ENCODE assay signal across 9 cellular contexts in genomic region chr4:87270144-87270543, GRCh38. TPM values are rescaled to one million over a fixed set of nuclear protein-coding genes. Genes with fewer than 3 reads are reported as not detected.
DNase-seq lines count a peak whose midpoint lies in the region; ATAC-seq and TF ChIP-seq lines count a peak whose summit lies in the region.
"Had no signal": no experiment of that assay in that cellular context is flagged by ENCODE, and none has a peak within 500 bp of the region (broad histone marks: within the 10 kb centered on the region; RNA-seq: fewer than 3 reads in every experiment).

No MANE protein-coding gene starts in this region.

- ATAC-seq in GM19395 (IDR thresholded peaks at IDR 0.05; ENCODE audit: unreplicated experiment) = no peak

- TF ChIP-seq CTCF in A673 (conservative IDR thresholded peaks at IDR 0.05; ENCODE audit: low read depth, low read length) = peak; percentile 66
- TF ChIP-seq CTCF in GM12874 (IDR thresholded peaks at IDR 0.05; ENCODE audit: insufficient read depth, low read depth, low read length) = 0 out of 2 replicates have a peak, but pooled peaks have one; percentile 5
- TF ChIP-seq CTCF in coronary artery (IDR thresholded peaks at IDR 0.05) = peak; percentile 14
- peak; percentile 40 to 53 (median 48) for TF ChIP-seq CTCF in nephron (IDR thresholded peaks at IDR 0.05; ENCODE audit: unreplicated experiment in 3 of 3)

- peaks cover 4% of the 10 kb centered on the region for H3K27me3 Mint-ChIP-seq in nephron (ENCODE audit: low read depth)

- no peaks in the 10 kb centered on the region for H3K4me1 ChIP-seq in A673 (ENCODE audit: insufficient read depth, low read length, poor library complexity, severe bottlenecking)

- peaks cover 9% of the 10 kb centered on the region for H3K4me1 Mint-ChIP-seq in nephron

- H3K27ac ChIP-seq in A673 (ENCODE audit: low read depth, low read length, poor library complexity, severe bottlenecking) (no peak overlapping the region), coronary artery (no peak overlapping the region)

- H3K36me3 Mint-ChIP-seq in nephron (ENCODE audit: low read depth) = no peaks in the 10 kb centered on the region

- H3K27me3 ChIP-seq in A673 (replicated peaks; ENCODE audit: insufficient read depth, low read depth, low read length, poor library complexity) = no peaks in the 10 kb centered on the region

- no peaks in the 10 kb centered on the region for H3K9me3 ChIP-seq in A673 (ENCODE audit: low read depth, low read length, poor library complexity, severe bottlenecking)

- H3K9me3 Mint-ChIP-seq in nephron = no peaks in the 10 kb centered on the region
- H3K9me3 Mint-ChIP-seq: stimulated activated naive CD8-positive, alpha-beta T cell treated with anti-CD3 and anti-CD28 coated beads, Interleukin-15, Interleukin-2, amounts not matched to agents 100 ng/mL and 50 ng/mL, for 24 hours had no signal

- H3K36me3 ChIP-seq in A673 (ENCODE audit: insufficient read depth, low read length, poor library complexity, severe bottlenecking) = no peaks in the 10 kb centered on the region

- intact Hi-C loops in A673 (cut with micrococcal nuclease; ENCODE audit: unreplicated experiment) = loop anchor here (2.0 to 10.0 kb wide), 2 partner anchors 195 to 575 kb away; no protein-coding TSS in a partner anchor

- no TSS peak for BruUV-seq in A673 (replicated peaks; lab: Mats Ljungman, UMichigan)

- CTCF ChIA-PET in A673 (lab: Charles Lee) = no interaction called here

- no peak overlapping the region for H3K27ac Mint-ChIP-seq in nephron
- H3K27ac Mint-ChIP-seq: stimulated activated naive CD8-positive, alpha-beta T cell treated with anti-CD3 and anti-CD28 coated beads, Interleukin-15, Interleukin-2, amounts not matched to agents 100 ng/mL and 50 ng/mL, for 24 hours had no signal

- POLR2A ChIA-PET in A673 (lab: Charles Lee; ENCODE audit: low non-redundant PET) = no interaction called here

- no peak overlapping the region for H3K4me3 Mint-ChIP-seq in nephron
- H3K4me3 Mint-ChIP-seq: stimulated activated naive CD8-positive, alpha-beta T cell treated with anti-CD3 and anti-CD28 coated beads, Interleukin-15, Interleukin-2, amounts not matched to agents 100 ng/mL and 50 ng/mL, for 24 hours had no signal

- peak; percentile 51 for DNase-seq in A673 (ENCODE audit: low spot score)
- DNase-seq in NCI-H460 (ENCODE audit: extremely low read depth, low read depth) = peak; percentile 38
- no peak for DNase-seq in coronary artery (ENCODE audit: low spot score)
- DNase-seq in GM19240 (ENCODE audit: insufficient read length, low spot score) = no peak
- no peak for DNase-seq in central memory CD4-positive, alpha-beta T cell

- H3K4me3 ChIP-seq in A673 (ENCODE audit: low read depth, low read length, poor library complexity, severe bottlenecking) = no peak overlapping the region
- no peak overlapping the region for H3K4me3 ChIP-seq in coronary artery

RNA-seq across cellular contexts. Expression of gene KLHL8, which starts 49.7 kb away (rescaled TPM):
- total RNA-seq in A673 (2021) = 14.8 and 15.4 TPM in 2 replicates
- 8.7 and 11.6 TPM in 2 replicates for total RNA-seq in NCI-H460 (2014; rRNA removed; shearing (Covaris generic))
- polyA plus RNA-seq in NCI-H460 (2014; cell fraction: nucleus; rRNA removed) = 4.6 and 6.9 TPM in 2 replicates

RNA-seq across cellular contexts. Expression of gene HSD17B13, which starts 52.5 kb away (rescaled TPM):
- not detected in 2 replicates for total RNA-seq in A673 (2021)
- total RNA-seq in NCI-H460 (2014; rRNA removed; shearing (Covaris generic)) = 0.17 and 0.20 TPM in 2 replicates
- 0.18 and 0.83 TPM in 2 replicates for polyA plus RNA-seq in NCI-H460 (2014; cell fraction: nucleus; rRNA removed)

Comparison
In these comparisons a context has a peak if more than half of its experiments do, and no peak if none do; other contexts are left out.
1. DNase-seq: peak in A673 (single experiment) and NCI-H460 (single experiment); none in coronary artery (single experiment), GM19240 (single experiment) and central memory CD4-positive, alpha-beta T cell (single experiment).
2. CTCF ChIP-seq: peak in every context shown above with its lines; median percentile 66 in A673; 48 in nephron; 14 in coronary artery; 5 in GM12874.